In genomic region chr2:237281900-237282306, GRCh38 we compare ENCODE assay signal across 12 cellular contexts.
DNase-seq lines count a peak whose midpoint lies in the region; ATAC-seq, FAIRE-seq and TF ChIP-seq lines count a peak whose summit lies in the region.
"Had no signal": no experiment of that assay in that cellular context is flagged by ENCODE, and none has a peak within 500 bp of the region (broad histone marks: within the 10 kb centered on the region; RNA-seq: fewer than 3 reads in every experiment).

No MANE protein-coding gene starts in this region.

- no peak overlapping the region for H3K4me3 ChIP-seq in CD8-positive, alpha-beta memory T cell (ENCODE audit: low read length)

- no peaks in the 10 kb centered on the region for H3K4me1 Mint-ChIP-seq in CD8-positive, alpha-beta memory T cell

- POLR2A ChIA-PET in CD8-positive, alpha-beta memory T cell (lab: Charles Lee), result no interaction called here

- peak; percentile 24 for ATAC-seq in SK-N-SH treated with all-trans-retinoic acid at 6 μM for 48 hours
- no peak for ATAC-seq in foreskin keratinocyte
- no peak for ATAC-seq in HG03520 (IDR thresholded peaks at IDR 0.05; ENCODE audit: unreplicated experiment)

- H3K27ac ChIP-seq in foreskin keratinocyte, result no peak overlapping the region
- H3K27ac ChIP-seq in CD8-positive, alpha-beta memory T cell (ENCODE audit: low read depth, low read length), result no peak overlapping the region

- no peaks in the 10 kb centered on the region for H3K4me1 ChIP-seq in foreskin keratinocyte
- H3K4me1 ChIP-seq in CD8-positive, alpha-beta memory T cell (ENCODE audit: insufficient read depth, low read length), result no peaks in the 10 kb centered on the region

- CTCF ChIA-PET in CD8-positive, alpha-beta memory T cell (lab: Charles Lee), result no interaction called here

- no peak for TF ChIP-seq CTCF in foreskin keratinocyte (conservative IDR thresholded peaks at IDR 0.05)

- DNase-seq in A172 (ENCODE audit: low spot score) (peak; percentile 72), HTR-8/SVneo (ENCODE audit: insufficient read length, low spot score) (peak; percentile 52), foreskin keratinocyte (peak; percentile 36 to 65), HPDE6-E6E7 (ENCODE audit: extremely low spot score) (no peak)
- DNase-seq in stimulated activated CD4-positive, alpha-beta T cell treated with anti-CD3 and anti-CD28 coated beads, Interleukin-1b, Interleukin-23, amount 100 ng/mL, for 48 hours, result no peak
- DNase-seq in CD8-positive, alpha-beta memory T cell, result no peak
- DNase-seq: ACHN; activated CD4-positive, alpha-beta memory T cell treated with anti-CD3 and anti-CD28 coated beads for 36 hours; amygdala; glutamatergic neuron had no signal

- H3K4me3 Mint-ChIP-seq in CD8-positive, alpha-beta memory T cell, result no peak overlapping the region
- H3K4me3 Mint-ChIP-seq: activated CD4-positive, alpha-beta memory T cell treated with anti-CD3 and anti-CD28 coated beads for 36 hours had no signal

- H3K27ac Mint-ChIP-seq in CD8-positive, alpha-beta memory T cell, result no peak overlapping the region
- H3K27ac Mint-ChIP-seq: activated CD4-positive, alpha-beta memory T cell treated with anti-CD3 and anti-CD28 coated beads for 36 hours had no signal

- peak; percentile 65 for FAIRE-seq in HTR-8/SVneo (lab: Jason Lieb, UNC)

- H3K27me3 Mint-ChIP-seq in CD8-positive, alpha-beta memory T cell, result peaks cover 7 to 12% of the 10 kb centered on the region in 2 donors

- H3K27me3 ChIP-seq in foreskin keratinocyte, result peaks cover 12% of the 10 kb centered on the region
- H3K27me3 ChIP-seq in CD8-positive, alpha-beta memory T cell (ENCODE audit: insufficient read depth, low read length, poor library complexity, severe bottlenecking), result no peaks in the 10 kb centered on the region

- no peaks in the 10 kb centered on the region for H3K9me3 ChIP-seq in CD8-positive, alpha-beta memory T cell (ENCODE audit: low read length)

- H3K36me3 ChIP-seq in CD8-positive, alpha-beta memory T cell (ENCODE audit: insufficient read depth, low read length), result no peaks in the 10 kb centered on the region

- no peaks in the 10 kb centered on the region for H3K36me3 Mint-ChIP-seq in CD8-positive, alpha-beta memory T cell
- H3K36me3 Mint-ChIP-seq: activated CD4-positive, alpha-beta memory T cell treated with anti-CD3 and anti-CD28 coated beads for 36 hours had no signal

- H3K9me3 Mint-ChIP-seq in CD8-positive, alpha-beta memory T cell, result peaks cover 0 to 3% (median 3%) of the 10 kb centered on the region in 5 donors
- H3K9me3 Mint-ChIP-seq: activated CD4-positive, alpha-beta memory T cell treated with anti-CD3 and anti-CD28 coated beads for 36 hours had no signal

TF ChIP-seq in SK-N-SH treated with all-trans-retinoic acid at 6 μM for 48 hours, 23 proteins besides CTCF, POLR2A, EP300 and RAD21:
- TF ChIP-seq ISL1 (CRISPR knock-in tag; IDR thresholded peaks at IDR 0.05), result peak; percentile 63
- TF ChIP-seq GLIS3 (CRISPR knock-in tag; IDR thresholded peaks at IDR 0.05), result no peak

Comparison
In these comparisons a context has a peak if more than half of its experiments do, and no peak if none do; other contexts are left out.
1. DNase-seq: peak in A172 (single experiment), HTR-8/SVneo (single experiment) and foreskin keratinocyte (2 of 2); none in HPDE6-E6E7 (single experiment), stimulated activated CD4-positive, alpha-beta T cell treated with anti-CD3 and anti-CD28 coated beads, Interleukin-1b, Interleukin-23, amount 100 ng/mL, for 48 hours (single experiment) and CD8-positive, alpha-beta memory T cell (0 of 5).